Comparison of ENCODE assay signal across 24 cellular contexts in genomic region chr11:16350125-16350524, GRCh38. TPM values are rescaled to one million over a fixed set of nuclear protein-coding genes. Genes with fewer than 3 reads are reported as not detected.
"Had no signal": no experiment of that assay in that cellular context is flagged by ENCODE, and none has a peak within 500 bp of the region (broad histone marks: within the 10 kb centered on the region; RNA-seq: fewer than 3 reads in every experiment).

No MANE protein-coding gene starts in this region.

- H3K4me3 ChIP-seq: left lung, lower lobe of right lung, pancreas, right atrium auricular region, right lobe of liver, smooth muscle cell, tibial nerve, uterus had no signal

- H3K4me1 ChIP-seq: left lung, lower lobe of right lung, uterus had no signal

- ATAC-seq: left colon; left lung; lower lobe of right lung; naive thymus-derived CD8-positive, alpha-beta T cell; pancreas; right lobe of liver; stimulated activated memory B cell treated with anti-CD40 and anti-IgM and Interleukin-4, amounts not matched to agents 10 μg/mL and 1 μg/mL and 100 μg/mL, for 72 hours; stimulated activated naive CD8-positive, alpha-beta T cell treated with anti-CD3 and anti-CD28 coated beads, Interleukin-15, amount 100 ng/mL, for 72 hours had no signal

- H3K9me3 ChIP-seq: left lung, lower lobe of right lung, pancreas, right atrium auricular region, right lobe of liver, tibial nerve, uterus had no signal

- H3K27me3 ChIP-seq: left lung, pancreas, right atrium auricular region, right lobe of liver, tibial nerve, uterus had no signal

- H3K27ac ChIP-seq: left lung, lower lobe of right lung, pancreas, right atrium auricular region, right lobe of liver, tibial nerve, uterus had no signal

- DNase-seq: hypothalamus; immature natural killer cell; kidney; left colon; left lung; lower lobe of right lung; mammary epithelial cell; mesenchymal stem cell; naive thymus-derived CD8-positive, alpha-beta T cell; nucleus accumbens; pancreas; right lobe of liver; stimulated activated CD4-positive, alpha-beta T cell treated with anti-CD3 and anti-CD28 coated beads, Interleukin-1b, Interleukin-23, amount 100 ng/mL, for 48 hours; stimulated activated CD4-positive, alpha-beta T cell treated with anti-CD3 and anti-CD28 coated beads, Interleukin-2, amount 100 ng/mL, for 48 hours; stimulated activated CD4-positive, alpha-beta T cell treated with anti-CD3 and anti-CD28 coated beads, Interleukin-4, amount 100 ng/mL, for 4 hours; stimulated activated CD8-positive, alpha-beta memory T cell treated with anti-CD3 and anti-CD28 coated beads, Interleukin-4, amount 100 ng/mL, for 48 hours; stimulated activated naive CD4-positive, alpha-beta T cell treated with Interleukin-2 at 50 U/mL for 16 hours; stimulated activated naive CD8-positive, alpha-beta T cell treated with anti-CD3 and anti-CD28 coated beads, Interleukin-15, amount 100 ng/mL, for 72 hours; substantia nigra; uterus had no signal

- H3K36me3 ChIP-seq: left lung, lower lobe of right lung, pancreas, right atrium auricular region, right lobe of liver, tibial nerve, uterus had no signal

RNA-seq across cellular contexts. Expression of gene SOX6, which starts 6.2 kb away (rescaled TPM):
- total RNA-seq: naive thymus-derived CD8-positive, alpha-beta T cell had no signal
